In genomic region chr7:28093617-28094232, GRCh38 we compare ENCODE assay signal across 8 cellular contexts.
A peak's percentile ranks its signal among the peaks of the same experiment; 100 is the strongest.
DNase-seq lines count a peak whose midpoint lies in the region; ATAC-seq and TF ChIP-seq lines count a peak whose summit lies in the region.

No MANE protein-coding gene starts in this region.

- DNase-seq in activated gamma-delta T cell treated with Interleukin-2 at 50 U/mL for 16 hours (peak; percentile 9), activated gamma-delta T cell (lab: John Stamatoyannopoulos, UW) (no peak), NCI-H2171 treated with DMSO at 0.1 percent for 48 hours (lab: John Stamatoyannopoulos, UW) (peak; percentile 55), endodermal cell (peak; percentile 98), stomach (peak; percentile 55)
- peak; percentile 49 for DNase-seq in activated CD4-positive, CD25-positive, alpha-beta regulatory T cell treated with anti-CD3 and anti-CD28 coated beads, Interleukin-2, amount 50 U/mL, for 72 hours

- H3K36me3 ChIP-seq in endodermal cell (ENCODE audit: control insufficient read depth, insufficient read depth, low read length) (peaks cover 6% of the 10 kb centered on the region), muscle layer of colon (ENCODE audit: insufficient read depth, low read length) (no peaks in the 10 kb centered on the region), stomach (no peaks in the 10 kb centered on the region)

- TF ChIP-seq CTCF in endodermal cell (conservative IDR thresholded peaks at IDR 0.05) (peak; percentile 91), stomach (IDR thresholded peaks at IDR 0.05) (peak in 3 of 7 experiments; percentile 38 to 53 (median 50))

- H3K4me3 ChIP-seq in endodermal cell (ENCODE audit: low read length) (no peak overlapping the region), muscle layer of colon (ENCODE audit: low read depth in 1 of 2, low read length in 2 of 2) (peak overlapping the region in 1 of 2 donors; percentile 29), stomach (no peak overlapping the region)

- H3K27ac ChIP-seq in endodermal cell (ENCODE audit: low read depth, low read length) (no peak overlapping the region), muscle layer of colon (ENCODE audit: low read depth, low read length) (peak overlapping the region; percentile 76), stomach (no peak overlapping the region)

- no peak overlapping the region for H3K4me3 Mint-ChIP-seq in endodermal cell

- intact Hi-C loops in stomach (cut with DNase I; ENCODE audit: low total_unique reads) = no loop called here

- ATAC-seq in HG02623 (IDR thresholded peaks at IDR 0.05; ENCODE audit: unreplicated experiment) = no peak

- 67 to 74% methylated on average over 8 to 9 of the region's 9 CpGs for WGBS in endodermal cell (ENCODE audit: insufficient coverage in 1 of 2, insufficient read length in 1 of 2), 2 experiments
- WGBS in stomach, 5 donors = 77 to 82% (median 79%) methylated on average over 9 of the region's 9 CpGs

- no peaks in the 10 kb centered on the region for H3K9me3 ChIP-seq in endodermal cell (ENCODE audit: control insufficient read depth, low read length)
- H3K9me3 ChIP-seq in muscle layer of colon (ENCODE audit: low read length) = no peaks in the 10 kb centered on the region
- no peaks in the 10 kb centered on the region for H3K9me3 ChIP-seq in stomach

- H3K9me3 Mint-ChIP-seq in endodermal cell = no peaks in the 10 kb centered on the region

- peaks cover 13% of the 10 kb centered on the region for H3K36me3 Mint-ChIP-seq in endodermal cell (ENCODE audit: low read depth)

- H3K27me3 Mint-ChIP-seq in endodermal cell (ENCODE audit: insufficient read depth) = no peaks in the 10 kb centered on the region

- no peak for TF ChIP-seq POLR2A in stomach (IDR thresholded peaks at IDR 0.05)

- peaks cover 4% of the 10 kb centered on the region for H3K4me1 ChIP-seq in endodermal cell (ENCODE audit: control insufficient read depth, insufficient read depth, low read length)
- H3K4me1 ChIP-seq in muscle layer of colon (ENCODE audit: insufficient read depth, low read length) = peaks cover 22% of the 10 kb centered on the region
- peaks cover 3 to 34% (median 18%) of the 10 kb centered on the region in 4 donors for H3K4me1 ChIP-seq in stomach

- H3K4me1 Mint-ChIP-seq in endodermal cell = peaks cover 32% of the 10 kb centered on the region

- H3K27me3 ChIP-seq in endodermal cell (ENCODE audit: control insufficient read depth, insufficient read depth, low read length, poor library complexity, severe bottlenecking) (no peaks in the 10 kb centered on the region), muscle layer of colon (ENCODE audit: control insufficient read depth in 1 of 2, insufficient read depth in 2 of 2, low read length in 2 of 2) (no peaks in the 10 kb centered on the region), stomach (no peaks in the 10 kb centered on the region)

- TF ChIP-seq EP300 in stomach (IDR thresholded peaks at IDR 0.05) = no peak

- H3K9ac ChIP-seq in endodermal cell (ENCODE audit: extremely low read depth, low read length, poor library complexity, severe bottlenecking) = no peak overlapping the region
- H3K9ac ChIP-seq in muscle layer of colon (ENCODE audit: low read length) = peak overlapping the region; percentile 4

- no peak overlapping the region for H3K27ac Mint-ChIP-seq in endodermal cell
